ENCODE assay signal across 21 cellular contexts in the genomic region with DNA sequence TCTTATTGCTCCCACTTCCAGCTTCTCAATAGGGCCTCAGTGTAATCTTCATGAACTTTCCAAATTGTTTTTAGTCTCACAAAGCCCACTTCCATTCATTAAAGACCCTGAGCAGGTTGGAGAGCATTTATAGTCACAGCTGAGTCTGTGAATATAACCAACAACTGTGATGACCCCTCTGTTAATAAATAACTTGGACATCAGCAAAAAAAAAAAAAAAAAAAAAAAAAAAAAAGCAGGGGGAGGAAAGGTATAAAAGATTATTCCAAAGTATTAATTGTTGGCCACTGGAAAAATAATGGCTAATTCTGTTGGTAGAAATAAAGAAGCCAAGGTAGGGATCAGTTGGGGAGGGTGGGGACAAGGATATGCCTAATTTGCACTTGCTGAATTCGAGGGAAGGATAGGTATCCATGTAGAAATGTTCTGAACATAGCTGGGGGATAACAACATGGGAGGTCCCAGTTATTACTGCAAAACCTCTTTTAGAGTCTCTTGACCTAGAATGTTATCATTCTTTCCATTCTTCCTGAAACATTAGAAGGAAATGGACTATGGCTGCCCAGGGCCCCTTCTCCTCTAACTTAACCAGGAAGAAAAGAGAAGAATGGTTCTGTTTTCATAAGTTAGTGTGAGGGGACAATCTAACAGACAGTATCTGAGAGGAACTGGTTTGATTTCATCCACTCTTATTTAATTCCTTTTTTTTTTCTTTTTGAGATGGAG. TPM values are rescaled to one million over a fixed set of nuclear protein-coding genes. Genes with fewer than 3 reads are reported as not detected.
DNase-seq lines count a peak whose midpoint lies in the region; ATAC-seq, FAIRE-seq and TF ChIP-seq lines count a peak whose summit lies in the region.
"Had no signal": no experiment of that assay in that cellular context is flagged by ENCODE, and none has a peak within 500 bp of the region (broad histone marks: within the 10 kb centered on the region; RNA-seq: fewer than 3 reads in every experiment).

No MANE protein-coding gene starts in this region.

- H3K9me3 Mint-ChIP-seq in MCF 10A (ENCODE audit: unreplicated experiment) = no peaks in the 10 kb centered on the region
- H3K9me3 Mint-ChIP-seq: CD4-positive, alpha-beta T cell had no signal

- H3K9me3 ChIP-seq in breast epithelium = no peaks in the 10 kb centered on the region
- H3K9me3 ChIP-seq in SJSA1 (replicated peaks) = no peaks in the 10 kb centered on the region
- H3K9me3 ChIP-seq in endothelial cell of umbilical vein (replicated peaks; ENCODE audit: control insufficient read depth, insufficient read depth, low read length) = no peaks in the 10 kb centered on the region
- H3K9me3 ChIP-seq in smooth muscle cell (replicated peaks; ENCODE audit: low read depth) = no peaks in the 10 kb centered on the region
- H3K9me3 ChIP-seq: MG63 had no signal

- ATAC-seq in sciatic nerve (no peak), GM21619 (IDR thresholded peaks at IDR 0.05; ENCODE audit: unreplicated experiment) (no peak), HG02973 (IDR thresholded peaks at IDR 0.05; ENCODE audit: unreplicated experiment) (no peak)
- ATAC-seq: Panc1 had no signal

- FAIRE-seq in endothelial cell of umbilical vein (lab: Jason Lieb, UNC) = no peak
- FAIRE-seq: G401.6, H1 had no signal

- POLR2A ChIA-PET in MCF 10A (lab: Yijun Ruan, JAX) = interaction anchor here (1.0 kb wide), 1 partner anchor 17 kb away, joined by 3 read pairs; no protein-coding TSS in a partner anchor
- POLR2A ChIA-PET in endothelial cell of umbilical vein (lab: Charles Lee) = interaction anchor here (0.6 to 1.3 kb wide), 3 partner anchors 31 to 149 kb away, joined by 3 read pairs; no protein-coding TSS in a partner anchor

- H3K4me3 Mint-ChIP-seq in MCF 10A (ENCODE audit: unreplicated experiment) = no peak overlapping the region
- H3K4me3 Mint-ChIP-seq: CD4-positive, alpha-beta T cell had no signal

- peak overlapping the region; percentile 37 for H3K4me2 ChIP-seq in endothelial cell of umbilical vein (ENCODE audit: insufficient read depth, low read length)
- H3K4me2 ChIP-seq in smooth muscle cell = no peak overlapping the region
- H3K4me2 ChIP-seq: KMS-11 had no signal

- DNase-seq in MCF 10A (ENCODE audit: unreplicated experiment) (no peak), breast epithelium (ENCODE audit: low spot score in 2 of 2) (no peak), SJSA1 (ENCODE audit: low read depth in 1 of 2, low spot score in 2 of 2) (peak in 1 of 2 experiments; percentile 71), endothelial cell of umbilical vein (ENCODE audit: low read depth, low spot score) (peak; percentile 86), smooth muscle cell (lab: John Stamatoyannopoulos, UW; ENCODE audit: unreplicated experiment) (no peak), sciatic nerve (ENCODE audit: low spot score) (no peak)
- DNase-seq: AML-193; CD4-positive, alpha-beta T cell; DMS79; MG63; NCI-H1105; NCI-H187; NCI-H446 treated with DMSO at 0.1 percent for 48 hours; NCI-H774; SHP77 had no signal

- H2AFZ ChIP-seq in endothelial cell of umbilical vein (ENCODE audit: low read depth, low read length) (no peak overlapping the region), smooth muscle cell (ENCODE audit: low read depth) (no peak overlapping the region)

- no peaks in the 10 kb centered on the region for H3K27me3 ChIP-seq in breast epithelium
- H3K27me3 ChIP-seq in SJSA1 (replicated peaks) = no peaks in the 10 kb centered on the region
- H3K27me3 ChIP-seq in endothelial cell of umbilical vein (ENCODE audit: control insufficient read depth in 2 of 2, insufficient read depth in 2 of 2, low read length in 2 of 2) = no peaks in the 10 kb centered on the region
- H3K27me3 ChIP-seq in smooth muscle cell (ENCODE audit: low read depth) = no peaks in the 10 kb centered on the region
- H3K27me3 ChIP-seq: MG63 had no signal

- peaks cover 44% of the 10 kb centered on the region for H3F3A ChIP-seq in smooth muscle cell (ENCODE audit: low read depth)

- intact Hi-C loops in MCF 10A (cut with micrococcal nuclease) (no loop called here), breast epithelium (cut with DNase I; ENCODE audit: low total_unique reads) (no loop called here), endothelial cell of umbilical vein (cut with micrococcal nuclease) (no loop called here), sciatic nerve (cut with DNase I) (no loop called here)

- H3K4me1 ChIP-seq in breast epithelium (no peaks in the 10 kb centered on the region), SJSA1 (replicated peaks) (peaks cover 77% of the 10 kb centered on the region), endothelial cell of umbilical vein (ENCODE audit: control insufficient read depth, extremely low read depth, insufficient read depth, low read length) (peaks cover 69% of the 10 kb centered on the region), smooth muscle cell (ENCODE audit: low read depth) (peaks cover 35% of the 10 kb centered on the region)

- CTCF ChIA-PET in MCF 10A (lab: Yijun Ruan, JAX) = no interaction called here
- CTCF ChIA-PET in endothelial cell of umbilical vein (lab: Charles Lee) = interaction anchor here (1.4 kb wide), 1 partner anchor 31 kb away, joined by 3 read pairs; no protein-coding TSS in a partner anchor

- dilution Hi-C loops in endothelial cell of umbilical vein (cut with MboI; ENCODE audit: extremely low pct_ligation_motif_present, low sequenced_read_pairs) = no loop called here

- TF ChIP-seq CTCF in MCF 10A (IDR thresholded peaks at IDR 0.05; ENCODE audit: unreplicated experiment) = no peak
- no peak for TF ChIP-seq CTCF in breast epithelium (IDR thresholded peaks at IDR 0.05)
- no peak for TF ChIP-seq CTCF in endothelial cell of umbilical vein (IDR thresholded peaks at IDR 0.05; ENCODE audit: extremely low read depth in 1 of 2, insufficient read depth in 1 of 2, low read depth in 1 of 2, low read length in 2 of 2)
- TF ChIP-seq CTCF in smooth muscle cell (IDR thresholded peaks at IDR 0.05; ENCODE audit: borderline replicate concordance, insufficient read depth, poor library complexity, severe bottlenecking) = no peak

- H3K27ac ChIP-seq in breast epithelium = no peak overlapping the region
- peak overlapping the region; percentile 72 for H3K27ac ChIP-seq in SJSA1
- H3K27ac ChIP-seq in endothelial cell of umbilical vein (ENCODE audit: insufficient read depth, low read depth, low read length) = peak overlapping the region; percentile 44
- peak overlapping the region; percentile 94 for H3K27ac ChIP-seq in smooth muscle cell (ENCODE audit: low read depth)
- H3K27ac ChIP-seq: KMS-11 had no signal

- no peaks in the 10 kb centered on the region for H3K27me3 Mint-ChIP-seq in MCF 10A (ENCODE audit: insufficient read depth, unreplicated experiment)
- H3K27me3 Mint-ChIP-seq: CD4-positive, alpha-beta T cell had no signal

- BruUV-seq in MCF 10A (replicated peaks; lab: Mats Ljungman, UMichigan) = no TSS peak
- no TSS peak for BruUV-seq in endothelial cell of umbilical vein (replicated peaks; lab: Mats Ljungman, UMichigan)

- no peaks in the 10 kb centered on the region for H3K36me3 ChIP-seq in breast epithelium
- 0 out of 2 replicates have a peak, but pooled peaks cover 3% of the 10 kb centered on the region for H3K36me3 ChIP-seq in SJSA1
- no peaks in the 10 kb centered on the region for H3K36me3 ChIP-seq in endothelial cell of umbilical vein (ENCODE audit: control insufficient read depth in 2 of 2, extremely low read depth in 1 of 2, insufficient read depth in 2 of 2, low read length in 2 of 2)
- H3K36me3 ChIP-seq in smooth muscle cell (ENCODE audit: low read depth) = no peaks in the 10 kb centered on the region
- H3K36me3 ChIP-seq: MG63 had no signal

- peak overlapping the region; percentile 27 for H3K27ac Mint-ChIP-seq in MCF 10A (ENCODE audit: low read depth, unreplicated experiment)
- H3K27ac Mint-ChIP-seq: CD4-positive, alpha-beta T cell had no signal

- peaks cover 7% of the 10 kb centered on the region for H3K36me3 Mint-ChIP-seq in MCF 10A (ENCODE audit: insufficient read depth, unreplicated experiment)

- no peaks in the 10 kb centered on the region for H3K9me1 ChIP-seq in endothelial cell of umbilical vein (replicated peaks; ENCODE audit: control insufficient read depth, extremely low read depth, insufficient read depth, low read length)

- H4K20me1 ChIP-seq in endothelial cell of umbilical vein (replicated peaks; ENCODE audit: control insufficient read depth, extremely low read depth, insufficient read depth, low read length) (no peaks in the 10 kb centered on the region), smooth muscle cell (ENCODE audit: low read depth) (no peaks in the 10 kb centered on the region)

- 93% methylated on average over 1 of the region's 1 CpG for WGBS in smooth muscle cell (ENCODE audit: low lambda C conversion rate)

- H3K4me3 ChIP-seq in breast epithelium = no peak overlapping the region
- no peak overlapping the region for H3K4me3 ChIP-seq in SJSA1
- no peak overlapping the region for H3K4me3 ChIP-seq in endothelial cell of umbilical vein (replicated peaks in 1 of 3; ENCODE audit: insufficient read depth in 1 of 3, low read depth in 1 of 3, low read length in 3 of 3)
- H3K4me3 ChIP-seq in smooth muscle cell = no peak overlapping the region
- H3K4me3 ChIP-seq: MG63 had no signal

- no peak for TF ChIP-seq POLR2A in breast epithelium (IDR thresholded peaks at IDR 0.05)
- no peak for TF ChIP-seq POLR2A in endothelial cell of umbilical vein (IDR thresholded peaks at IDR 0.05; ENCODE audit: low read depth, low read length)

- H3K9ac ChIP-seq in endothelial cell of umbilical vein (replicated peaks; ENCODE audit: extremely low read depth, insufficient read depth, low read length) (no peak overlapping the region), smooth muscle cell (ENCODE audit: low read depth) (no peak overlapping the region)
- H3K9ac ChIP-seq: KMS-11 had no signal

- H3K79me2 ChIP-seq in endothelial cell of umbilical vein (ENCODE audit: control insufficient read depth, insufficient read depth, low read length) (peaks cover 66% of the 10 kb centered on the region), smooth muscle cell (ENCODE audit: low read depth) (peaks cover 79% of the 10 kb centered on the region)

- H3K4me1 Mint-ChIP-seq in MCF 10A (ENCODE audit: insufficient read depth, unreplicated experiment) = peaks cover 11% of the 10 kb centered on the region

RNA-seq across cellular contexts. Expression of a gene that starts 56.5 kb away (rescaled TPM):
- total RNA-seq in MCF 10A (2022) (60.6 and 63.5 TPM in 2 replicates), breast epithelium (10 to 100 TPM; 28.5 to 44.6 (median 36.2) TPM), endothelial cell of umbilical vein (88.8 and 95.3 TPM in 2 replicates), smooth muscle cell (36.7 and 52.3 TPM in 2 replicates), sciatic nerve (59.2 TPM)
- 22.5 and 31.6 TPM in 2 replicates for total RNA-seq in SJSA1 (2014; rRNA removed; shearing (Covaris generic))
- polyA plus RNA-seq in endothelial cell of umbilical vein (31.8 and 37.7 TPM in 2 replicates), smooth muscle cell (9.2 and 17.6 TPM in 2 replicates)
- polyA plus RNA-seq in endothelial cell of umbilical vein (2011; cell fraction: cytosol; rRNA removed) = 27.5 and 30.5 TPM in 2 replicates
- polyA plus RNA-seq in endothelial cell of umbilical vein (2011; cell fraction: nucleus; rRNA removed) = 108 and 143 TPM in 2 replicates
- 48.8 and 52.8 TPM in 2 replicates for polyA plus RNA-seq in endothelial cell of umbilical vein (2012)
- 164 and 178 TPM in 2 replicates for polyA minus RNA-seq in endothelial cell of umbilical vein
- polyA minus RNA-seq in endothelial cell of umbilical vein (2011; cell fraction: cytosol; rRNA and poly(A)+ RNA removed) = 1.9 TPM
- 249 and 262 TPM in 2 replicates for polyA minus RNA-seq in endothelial cell of umbilical vein (2011; cell fraction: nucleus; rRNA and poly(A)+ RNA removed)

Comparison
In these comparisons a context has a peak if more than half of its experiments do, and no peak if none do; other contexts are left out.
1. H3K27ac ChIP-seq: peak in SJSA1 (single experiment), endothelial cell of umbilical vein (single experiment) and smooth muscle cell (single experiment); none in breast epithelium (0 of 2).